ENCODE assay signal across 11 cellular contexts in the genomic region with DNA sequence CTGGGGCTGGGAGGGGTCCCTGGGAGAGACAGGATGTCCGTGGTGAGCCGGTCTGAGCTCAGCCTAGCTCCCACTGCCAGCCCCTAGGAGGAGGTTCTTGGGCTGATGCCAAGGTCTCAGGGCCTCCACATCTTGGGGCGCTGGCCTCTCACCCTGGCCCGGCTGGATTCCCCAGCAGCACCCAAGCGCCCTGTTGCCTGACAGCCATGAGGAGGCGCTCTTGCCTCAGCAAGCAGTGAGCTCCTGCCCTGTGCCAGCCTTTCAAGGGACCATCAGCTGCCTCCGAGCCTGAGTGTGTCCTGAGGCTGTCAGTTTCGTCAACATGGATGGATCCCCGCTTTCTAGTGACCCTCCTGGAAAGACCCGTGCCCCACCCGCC.
DNase-seq lines count a peak whose midpoint lies in the region; ATAC-seq, FAIRE-seq and TF ChIP-seq lines count a peak whose summit lies in the region.
"Had no signal": no experiment of that assay in that cellular context is flagged by ENCODE, and none has a peak within 500 bp of the region (broad histone marks: within the 10 kb centered on the region; RNA-seq: fewer than 3 reads in every experiment).

No MANE protein-coding gene starts in this region.

- H3K27ac ChIP-seq in DOHH2 (ENCODE audit: low read depth, low read length) = no peak overlapping the region
- no peak overlapping the region for H3K27ac ChIP-seq in K562 (ENCODE audit: extremely low read depth, low read depth, low read length)
- H3K27ac ChIP-seq: colonic mucosa, VCaP had no signal

- no peak overlapping the region for H2AFZ ChIP-seq in K562 (ENCODE audit: low read depth, low read length)

- H3K9me1 ChIP-seq in K562 (ENCODE audit: control insufficient read depth, insufficient read depth, low read length) = no peaks in the 10 kb centered on the region

- H3K4me1 Mint-ChIP-seq in mesothelial cell of epicardium = peaks cover 43% of the 10 kb centered on the region
- no peaks in the 10 kb centered on the region for H3K4me1 Mint-ChIP-seq in CD14-positive monocyte

- H3K4me3 ChIP-seq in DOHH2 (ENCODE audit: low read length) (no peak overlapping the region), K562 (no peak overlapping the region)
- H3K4me3 ChIP-seq: colonic mucosa had no signal

- DNase-seq in HUDEP-2 (lab: John Stamatoyannopoulos, UW; ENCODE audit: unreplicated experiment in 76 of 76) (peak in 68 of 76 experiments; percentile 13 to 82 (median 58)), K562 (ENCODE audit: extremely low read depth in 1 of 4, low spot score in 3 of 4) (peak; percentile 75 to 86 (median 80)), mesothelial cell of epicardium (ENCODE audit: low spot score in 2 of 2, unreplicated experiment in 2 of 2) (no peak), CD14-positive monocyte (ENCODE audit: low spot score) (no peak), NCI-H1105 (lab: John Stamatoyannopoulos, UW) (no peak)
- DNase-seq: colonic mucosa, naive B cell had no signal

- intact Hi-C loops in K562 (cut with micrococcal nuclease) (loop anchor here (5.0 kb wide), 1 partner anchor 45 kb away; no protein-coding TSS in a partner anchor), CD14-positive monocyte (cut with micrococcal nuclease) (no loop called here)

- POLR2A ChIA-PET in K562 (lab: Yijun Ruan, JAX) = interaction anchor here (0.5 to 1.9 kb wide), 9 partner anchors 8 to 234 kb away, joined by 3 to 8 read pairs (median 3); no protein-coding TSS in a partner anchor

- peak; percentile 80 for FAIRE-seq in K562 (lab: Jason Lieb, UNC)

- H3K4me1 ChIP-seq in DOHH2 (ENCODE audit: control insufficient read depth, low read length) (no peaks in the 10 kb centered on the region), K562 (replicated peaks in 1 of 2; ENCODE audit: control insufficient read depth in 2 of 2, insufficient read depth in 2 of 2, low read length in 2 of 2) (peaks cover 8 to 47% of the 10 kb centered on the region in 2 experiments)
- H3K4me1 ChIP-seq: colonic mucosa had no signal

- no peaks in the 10 kb centered on the region for H3F3A ChIP-seq in DOHH2 (ENCODE audit: control insufficient read depth, insufficient read depth)

- H3K79me2 ChIP-seq in DOHH2 (ENCODE audit: control insufficient read depth, low read length) (no peaks in the 10 kb centered on the region), K562 (ENCODE audit: control insufficient read depth, insufficient read depth, low read length) (no peaks in the 10 kb centered on the region)

- CTCF ChIA-PET in K562 (lab: Yijun Ruan, JAX; ENCODE audit: low intra/inter-chr PET ratio) = interaction anchor here (0.6 to 2.2 kb wide), 7 partner anchors 8 to 269 kb away, joined by 3 to 16 read pairs (median 4); no protein-coding TSS in a partner anchor

- peak; percentile 94 to 97 for TF ChIP-seq RAD21 in K562 (CRISPR knock-in tag; conservative IDR thresholded peaks at IDR 0.05 in 1 of 2, IDR thresholded peaks at IDR 0.05 in 1 of 2)

- TF ChIP-seq CTCF in DOHH2 (IDR thresholded peaks at IDR 0.05; ENCODE audit: low read depth, low read length, poor library complexity, severe bottlenecking) (peak; percentile 55), K562 (IDR thresholded peaks at IDR 0.05 in 2 of 3, conservative IDR thresholded peaks at IDR 0.05 in 1 of 3; ENCODE audit: insufficient read depth in 2 of 3, low read depth in 1 of 3, low read length in 3 of 3) (peak; percentile 90 to 96 (median 94)), mesothelial cell of epicardium (IDR thresholded peaks at IDR 0.05; ENCODE audit: unreplicated experiment) (peak; percentile 41), CD14-positive monocyte (IDR thresholded peaks at IDR 0.05) (no peak)

- H3K36me3 Mint-ChIP-seq in mesothelial cell of epicardium (no peaks in the 10 kb centered on the region), CD14-positive monocyte (no peaks in the 10 kb centered on the region)

- H3K9me3 ChIP-seq in DOHH2 (ENCODE audit: control insufficient read depth, insufficient read depth, low read length) (no peaks in the 10 kb centered on the region), K562 (replicated peaks; ENCODE audit: control insufficient read depth, insufficient read depth, low read depth, low read length) (no peaks in the 10 kb centered on the region)
- H3K9me3 ChIP-seq: colonic mucosa had no signal

- H3K27me3 Mint-ChIP-seq in mesothelial cell of epicardium (ENCODE audit: low read depth) = no peaks in the 10 kb centered on the region
- H3K27me3 Mint-ChIP-seq in CD14-positive monocyte (ENCODE audit: low read depth in 3 of 3) = peaks cover 0 to 10% (median 1%) of the 10 kb centered on the region in 3 donors

- H4K20me1 ChIP-seq in DOHH2 (ENCODE audit: control insufficient read depth, insufficient read depth, low read depth, low read length) (no peaks in the 10 kb centered on the region), K562 (replicated peaks; ENCODE audit: control insufficient read depth, insufficient read depth, low read length) (peaks cover 9% of the 10 kb centered on the region; the same call in 1 of the 2 replicates)

- peak overlapping the region in 1 of 2 experiments; percentile 20; a peak in 1 of 4 replicates for H3K9ac ChIP-seq in K562 (ENCODE audit: insufficient read depth in 1 of 2, low read depth in 2 of 2, low read length in 2 of 2)

- H3K9me3 Mint-ChIP-seq in mesothelial cell of epicardium = no peaks in the 10 kb centered on the region
- no peaks in the 10 kb centered on the region for H3K9me3 Mint-ChIP-seq in CD14-positive monocyte

- BruUV-seq in K562 (replicated peaks; lab: Mats Ljungman, UMichigan) = no TSS peak

- no peak for TF ChIP-seq EP300 in K562 (IDR thresholded peaks at IDR 0.05; ENCODE audit: low read length)

- WGBS in K562 (ENCODE audit: insufficient coverage, low coverage, missing lambda C conversion rate) = 16% methylated on average over 11 of the region's 11 CpGs

- no peak overlapping the region for H3K4me2 ChIP-seq in DOHH2 (ENCODE audit: low read length)
- H3K4me2 ChIP-seq in K562 (ENCODE audit: insufficient read depth, low read length) = no peak overlapping the region

- H3K36me3 ChIP-seq in DOHH2 (ENCODE audit: control insufficient read depth, low read length) (no peaks in the 10 kb centered on the region), K562 (ENCODE audit: control insufficient read depth, insufficient read depth, low read length) (no peaks in the 10 kb centered on the region)
- H3K36me3 ChIP-seq: colonic mucosa had no signal

- H3K9me2 ChIP-seq in DOHH2 (replicated peaks; ENCODE audit: control insufficient read depth, low read length) = no peaks in the 10 kb centered on the region

- no peak for TF ChIP-seq POLR2A in K562 (conservative IDR thresholded peaks at IDR 0.05)

- H3K27me3 ChIP-seq in DOHH2 (ENCODE audit: control insufficient read depth, low read length) = peaks cover 2% of the 10 kb centered on the region; the same call in 1 of the 2 replicates
- no peaks in the 10 kb centered on the region; a peak in 1 of 5 replicates for H3K27me3 ChIP-seq in K562 (ENCODE audit: control insufficient read depth in 2 of 2, insufficient read depth in 2 of 2, low read length in 2 of 2)
- H3K27me3 ChIP-seq: colonic mucosa had no signal

- ATAC-seq in K562 (peak; percentile 98), GM21381 (IDR thresholded peaks at IDR 0.05; ENCODE audit: unreplicated experiment) (no peak), HG03342 (IDR thresholded peaks at IDR 0.05; ENCODE audit: unreplicated experiment) (no peak)

- in situ Hi-C loops in K562 (cut with MboI) = no loop called here

- H3K4me3 Mint-ChIP-seq in mesothelial cell of epicardium (no peak overlapping the region), CD14-positive monocyte (no peak overlapping the region)
- H3K4me3 Mint-ChIP-seq: naive B cell had no signal

- no peak overlapping the region for H3K27ac Mint-ChIP-seq in mesothelial cell of epicardium
- H3K27ac Mint-ChIP-seq in CD14-positive monocyte = no peak overlapping the region

TF ChIP-seq in K562, 482 proteins besides CTCF, POLR2A, EP300 and RAD21 (continues in another document):
- TF ChIP-seq CHD2 (IDR thresholded peaks at IDR 0.05; ENCODE audit: low read depth, low read length) = no peak
- peak; percentile 65; the same call in 1 of the 2 replicates for TF ChIP-seq CC2D1A (IDR thresholded peaks at IDR 0.05)
- TF ChIP-seq TCFL5 (CRISPR knock-in tag; conservative IDR thresholded peaks at IDR 0.05) = no peak
- TF ChIP-seq, protein P1, sequence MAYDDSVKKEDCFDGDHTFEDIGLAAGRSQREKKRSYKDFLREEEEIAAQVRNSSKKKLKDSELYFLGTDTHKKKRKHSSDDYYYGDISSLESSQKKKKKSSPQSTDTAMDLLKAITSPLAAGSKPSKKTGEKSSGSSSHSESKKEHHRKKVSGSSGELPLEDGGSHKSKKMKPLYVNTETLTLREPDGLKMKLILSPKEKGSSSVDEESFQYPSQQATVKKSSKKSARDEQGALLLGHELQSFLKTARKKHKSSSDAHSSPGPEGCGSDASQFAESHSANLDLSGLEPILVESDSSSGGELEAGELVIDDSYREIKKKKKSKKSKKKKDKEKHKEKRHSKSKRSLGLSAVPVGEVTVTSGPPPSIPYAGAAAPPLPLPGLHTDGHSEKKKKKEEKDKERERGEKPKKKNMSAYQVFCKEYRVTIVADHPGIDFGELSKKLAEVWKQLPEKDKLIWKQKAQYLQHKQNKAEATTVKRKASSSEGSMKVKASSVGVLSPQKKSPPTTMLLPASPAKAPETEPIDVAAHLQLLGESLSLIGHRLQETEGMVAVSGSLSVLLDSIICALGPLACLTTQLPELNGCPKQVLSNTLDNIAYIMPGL (CRISPR knock-in tag; IDR thresholded peaks at IDR 0.05) = no peak
- TF ChIP-seq, protein P2, sequence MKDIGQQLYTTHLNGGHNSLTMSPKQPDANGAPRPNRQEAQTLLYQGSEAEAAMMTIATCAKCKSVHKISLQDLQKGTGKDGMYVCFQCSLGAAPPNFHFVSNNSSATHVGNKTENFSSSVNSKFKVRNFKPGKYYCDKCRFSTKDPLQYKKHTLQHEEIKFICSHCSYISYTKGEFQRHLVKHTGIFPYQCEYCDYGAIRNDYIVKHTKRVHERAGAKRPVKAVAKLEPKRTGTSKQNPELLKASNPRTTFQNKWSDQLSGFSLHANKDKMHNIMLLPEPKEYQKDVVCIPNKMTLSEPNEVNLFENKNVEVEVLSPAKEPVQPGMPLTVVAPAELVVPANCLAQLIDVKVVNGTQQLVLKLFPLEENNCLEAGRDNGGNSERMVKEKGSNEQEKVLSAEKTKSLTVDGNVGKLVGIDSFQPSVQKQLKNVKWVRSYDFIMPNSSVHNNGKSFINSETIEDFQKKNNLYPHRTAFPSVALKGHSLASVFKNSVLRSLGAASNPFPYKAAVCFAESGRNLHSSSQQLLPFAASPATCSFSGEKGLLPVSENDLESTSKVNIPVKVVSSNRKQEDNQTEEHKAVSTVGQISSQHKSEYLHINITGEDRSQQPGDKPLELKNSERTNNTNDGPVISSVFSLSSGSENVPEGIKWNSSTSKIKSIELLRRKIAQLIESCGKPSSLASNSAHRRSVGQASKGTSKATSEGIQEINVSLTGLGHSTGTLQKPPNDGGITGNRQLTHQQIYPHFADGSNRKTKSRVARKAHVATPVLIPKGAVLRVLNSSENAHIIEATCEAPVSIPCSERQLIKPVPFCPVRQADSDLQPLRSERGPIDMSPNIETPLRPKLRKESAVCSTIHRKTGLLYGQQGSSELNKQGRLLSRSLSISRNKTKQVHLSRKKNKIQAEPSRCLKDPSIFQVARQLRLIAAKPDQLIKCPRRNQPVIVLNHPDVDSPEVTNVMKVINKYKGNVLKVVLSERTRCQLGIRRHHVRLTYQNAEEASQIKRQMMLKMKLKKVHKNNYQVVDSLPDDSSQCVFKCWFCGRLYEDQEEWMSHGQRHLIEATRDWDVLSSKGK (CRISPR knock-in tag; IDR thresholded peaks at IDR 0.05) = no peak

Comparison
In these comparisons a context has a peak if more than half of its experiments do, and no peak if none do; other contexts are left out.
1. DNase-seq: peak in HUDEP-2 (68 of 76) and K562 (4 of 4); none in mesothelial cell of epicardium (0 of 2), CD14-positive monocyte (single experiment) and NCI-H1105 (single experiment).